In the genomic region with DNA sequence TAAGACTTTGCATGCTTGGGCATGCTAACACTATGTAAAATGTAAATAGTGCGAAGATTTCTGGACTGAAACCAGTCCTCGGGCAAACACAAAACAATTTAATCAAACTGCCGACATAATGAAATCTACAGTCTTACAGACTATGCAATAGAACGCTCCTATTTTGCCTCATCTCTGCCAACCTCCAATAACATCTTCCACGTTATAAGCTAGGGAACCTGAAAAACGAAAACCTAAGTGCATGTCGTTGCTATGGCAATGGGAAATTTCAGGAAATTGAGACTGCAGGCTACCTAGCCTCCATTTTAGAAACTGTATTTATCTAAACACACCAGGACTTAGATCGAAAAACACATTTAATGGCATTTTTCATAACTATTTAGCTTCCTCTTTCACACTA, we compare ENCODE assay signal across 8 cellular contexts. TPM values are rescaled to one million over a fixed set of nuclear protein-coding genes. Genes with fewer than 3 reads are reported as not detected.
DNase-seq lines count a peak whose midpoint lies in the region; ATAC-seq and TF ChIP-seq lines count a peak whose summit lies in the region.

No MANE protein-coding gene starts in this region.

- H3K27me3 Mint-ChIP-seq in HFFc6 (ENCODE audit: insufficient read depth) (peaks cover 2% of the 10 kb centered on the region), osteocyte (ENCODE audit: unreplicated experiment) (no peaks in the 10 kb centered on the region)

- CTCF ChIA-PET in SK-N-SH (lab: Yijun Ruan, JAX), result interaction anchor here (0.6 to 1.1 kb wide), 2 partner anchors 14 to 50 kb away, joined by 3 read pairs; no protein-coding TSS in a partner anchor

- no peak for TF ChIP-seq EP300 in SK-N-SH (IDR thresholded peaks at IDR 0.05; ENCODE audit: borderline replicate concordance in 1 of 2, low read depth in 1 of 2, low read length in 1 of 2)

- peaks cover 57% of the 10 kb centered on the region for H3K4me1 Mint-ChIP-seq in HFFc6 (ENCODE audit: low read depth)
- peaks cover 46% of the 10 kb centered on the region for H3K4me1 Mint-ChIP-seq in osteocyte (ENCODE audit: unreplicated experiment)

- H3K9me3 ChIP-seq in BE2C (no peaks in the 10 kb centered on the region), SK-N-SH (no peaks in the 10 kb centered on the region)

- H2AFZ ChIP-seq in SK-N-SH (ENCODE audit: low read depth), result no peak overlapping the region

- H3K27me3 ChIP-seq in BE2C, result no peaks in the 10 kb centered on the region
- H3K27me3 ChIP-seq in SK-N-SH (ENCODE audit: insufficient read depth), result no peaks in the 10 kb centered on the region

- peak overlapping the region; percentile 95 for H3K4me3 ChIP-seq in BE2C (ENCODE audit: low read depth, low read length)
- H3K4me3 ChIP-seq in SK-N-SH (ENCODE audit: low read depth in 2 of 2, low read length in 1 of 2), result peak overlapping the region; percentile 77 to 86

- H3K9ac ChIP-seq in SK-N-SH, result peak overlapping the region; percentile 95

- peaks cover 4% of the 10 kb centered on the region; the same call in 1 of the 2 replicates for H3K9me3 Mint-ChIP-seq in HFFc6
- no peaks in the 10 kb centered on the region for H3K9me3 Mint-ChIP-seq in osteocyte (ENCODE audit: unreplicated experiment)

- H3K27ac ChIP-seq in SK-N-SH (ENCODE audit: low read depth in 2 of 2, low read length in 1 of 2), result peak overlapping the region; percentile 82 to 84

- H3K36me3 ChIP-seq in BE2C (no peaks in the 10 kb centered on the region; the same call in 1 of the 2 replicates), SK-N-SH (replicated peaks in 1 of 2; ENCODE audit: control insufficient read depth in 1 of 2, insufficient read depth in 2 of 2, low read length in 1 of 2) (peaks cover 2 to 15% of the 10 kb centered on the region in 2 experiments)

- no peak for TF ChIP-seq RAD21 in SK-N-SH (IDR thresholded peaks at IDR 0.05; ENCODE audit: low read length)

- H3F3A ChIP-seq in SK-N-SH (replicated peaks; ENCODE audit: insufficient read depth), result peaks cover 14% of the 10 kb centered on the region

- H3K27ac Mint-ChIP-seq in HFFc6, result peak overlapping the region; percentile 99
- H3K27ac Mint-ChIP-seq in osteocyte (ENCODE audit: unreplicated experiment), result peak overlapping the region; percentile 99

- H3K36me3 Mint-ChIP-seq in HFFc6 (ENCODE audit: low read depth) (peaks cover 40% of the 10 kb centered on the region), osteocyte (ENCODE audit: unreplicated experiment) (no peaks in the 10 kb centered on the region)

- POLR2A ChIA-PET in SK-N-SH (lab: Yijun Ruan, JAX), result interaction anchor here (1.9 kb wide), 1 partner anchor 541 kb away, joined by 5 read pairs; a partner anchor contains a TSS

- DNase-seq in BE2C (no peak), HFFc6 (peak; percentile 53), SK-N-SH (peak; percentile 32), osteocyte (ENCODE audit: extremely low spot score, unreplicated experiment) (no peak), 8988T (no peak)
- no peak for DNase-seq in NK-92 treated with Interleukin-12 subunit alpha and Interleukin-12 subunit beta, amount 100 ng/mL, for 24 hours (lab: John Stamatoyannopoulos, UW)
- no peak for DNase-seq in activated CD8-positive, alpha-beta memory T cell treated with anti-CD3 and anti-CD28 coated beads, Interleukin-2, amount 50 U/mL, for 4 hours

- TF ChIP-seq CTCF in BE2C (IDR thresholded peaks at IDR 0.05; ENCODE audit: low read depth, low read length), result no peak
- TF ChIP-seq CTCF in HFFc6 (IDR thresholded peaks at IDR 0.05), result no peak
- no peak for TF ChIP-seq CTCF in SK-N-SH (IDR thresholded peaks at IDR 0.05)
- TF ChIP-seq CTCF in osteocyte (IDR thresholded peaks at IDR 0.05), result no peak

- peak; percentile 37 for ATAC-seq in esophagus mucosa

- H3K9me2 ChIP-seq in SK-N-SH, result no peaks in the 10 kb centered on the region

- WGBS in SK-N-SH (ENCODE audit: low lambda C conversion rate), result 3% methylated on average over 8 of the region's 8 CpGs

- H3K4me1 ChIP-seq in BE2C (no peaks in the 10 kb centered on the region), SK-N-SH (ENCODE audit: control insufficient read depth in 1 of 2, insufficient read depth in 2 of 2, low read depth in 1 of 2, low read length in 1 of 2) (peaks cover 2 to 36% of the 10 kb centered on the region in 2 experiments; a peak in 3 of 4 replicates)

- H4K20me1 ChIP-seq in SK-N-SH (ENCODE audit: insufficient read depth), result peaks cover 42% of the 10 kb centered on the region

- H3K4me3 Mint-ChIP-seq in HFFc6, result peak overlapping the region; percentile 100
- peak overlapping the region; percentile 100 for H3K4me3 Mint-ChIP-seq in osteocyte (ENCODE audit: unreplicated experiment)

- peaks cover 67% of the 10 kb centered on the region for H3K79me2 ChIP-seq in SK-N-SH (ENCODE audit: insufficient read depth)

- peak overlapping the region; percentile 72 for H3K4me2 ChIP-seq in SK-N-SH

TF ChIP-seq in SK-N-SH, 30 proteins besides CTCF, POLR2A, EP300 and RAD21:
- TF ChIP-seq EZH2phosphoT487 (IDR thresholded peaks at IDR 0.05; ENCODE audit: borderline replicate concordance, low read depth) (no peak), YY1 (IDR thresholded peaks at IDR 0.05; ENCODE audit: low read depth) (peak; percentile 25; the same call in 1 of the 2 replicates), MXI1 (IDR thresholded peaks at IDR 0.05; ENCODE audit: low read depth, low read length) (peak; percentile 70; the same call in 1 of the 2 replicates)
TF ChIP-seq in SK-N-SH: peak in this region for 2.

RNA-seq across cellular contexts. Expression of a gene that starts 1.1 kb away (rescaled TPM):
- polyA plus RNA-seq in BE2C (2012; ENCODE audit: insufficient read depth, insufficient read length, low read depth), result 18.9 TPM
- total RNA-seq in HFFc6 (2021; fragmentation: NEBNext Ultra II Directional; extraction: Animal tissue kit (Norgen Biotek cat#: 25700)), result 10 to 100 TPM; 28.9 to 39.5 (median 35.6) TPM
- 26.3 and 34.6 TPM in 2 replicates for polyA plus RNA-seq in SK-N-SH (2012; rRNA removed)
- polyA plus RNA-seq in SK-N-SH (2012; cell fraction: cytosol; rRNA removed), result 32.4 and 44.5 TPM in 2 replicates
- polyA plus RNA-seq in SK-N-SH (2012; cell fraction: nucleus; rRNA removed), result 42.6 and 68.2 TPM in 2 replicates
- total RNA-seq in esophagus mucosa (13.5 TPM), osteocyte (23.6 and 27.8 TPM in 2 replicates)

Comparison
In these comparisons a context has a peak if more than half of its experiments do, and no peak if none do; other contexts are left out.
1. DNase-seq: peak in HFFc6 (single experiment) and SK-N-SH (single experiment); none in BE2C (single experiment), osteocyte (single experiment), NK-92 treated with Interleukin-12 subunit alpha and Interleukin-12 subunit beta, amount 100 ng/mL, for 24 hours (single experiment), activated CD8-positive, alpha-beta memory T cell treated with anti-CD3 and anti-CD28 coated beads, Interleukin-2, amount 50 U/mL, for 4 hours (single experiment) and 8988T (single experiment).